Comparison of ENCODE assay signal across 22 cellular contexts in genomic region chr3:60216462-60216861, GRCh38.
"Had no signal": no experiment of that assay in that cellular context is flagged by ENCODE, and none has a peak within 500 bp of the region (broad histone marks: within the 10 kb centered on the region; RNA-seq: fewer than 3 reads in every experiment).

No MANE protein-coding gene starts in this region.

- H3K36me3 Mint-ChIP-seq: stimulated activated memory B cell treated with anti-CD40 and anti-IgM and Interleukin-4, amounts not matched to agents 10 μg/mL and 1 μg/mL and 100 μg/mL, for 72 hours; type B pancreatic cell had no signal

- H3K4me1 Mint-ChIP-seq: stimulated activated memory B cell treated with anti-CD40 and anti-IgM and Interleukin-4, amounts not matched to agents 10 μg/mL and 1 μg/mL and 100 μg/mL, for 72 hours had no signal

- ATAC-seq: left lobe of liver; naive thymus-derived CD4-positive, alpha-beta T cell; psoas muscle; right cardiac atrium; stimulated activated memory B cell treated with anti-CD40 and anti-IgM and Interleukin-4, amounts not matched to agents 10 μg/mL and 1 μg/mL and 100 μg/mL, for 72 hours; stimulated activated naive CD8-positive, alpha-beta T cell treated with anti-CD3 and anti-CD28 coated beads, Interleukin-15, Interleukin-2, amounts not matched to agents 100 U/mL and 50 U/mL, for 24 hours had no signal

- H3K27me3 ChIP-seq: esophagus muscularis mucosa, sigmoid colon, spleen, testis, tibial artery had no signal

- H3K4me3 Mint-ChIP-seq: naive thymus-derived CD4-positive, alpha-beta T cell; nephron; stimulated activated memory B cell treated with anti-CD40 and anti-IgM and Interleukin-4, amounts not matched to agents 10 μg/mL and 1 μg/mL and 100 μg/mL, for 72 hours; type B pancreatic cell had no signal

- H3K27ac ChIP-seq: coronary artery, esophagus muscularis mucosa, psoas muscle, sigmoid colon, spleen, testis, tibial artery had no signal

- H3K9me3 ChIP-seq: esophagus muscularis mucosa, psoas muscle, sigmoid colon, spleen, testis, tibial artery had no signal

- H3K9me3 Mint-ChIP-seq: nephron; stimulated activated memory B cell treated with anti-CD40 and anti-IgM and Interleukin-4, amounts not matched to agents 10 μg/mL and 1 μg/mL and 100 μg/mL, for 72 hours; type B pancreatic cell had no signal

- DNase-seq: dermis blood vessel endothelial cell; effector memory CD4-positive, alpha-beta T cell; foreskin melanocyte; kidney; mesenchymal stem cell; midbrain; naive thymus-derived CD4-positive, alpha-beta T cell; posterior cingulate gyrus; psoas muscle; sigmoid colon; spleen; stimulated activated CD4-positive, alpha-beta T cell treated with anti-CD3 and anti-CD28 coated beads, Interleukin-4, amount 100 ng/mL, for 4 hours; stimulated activated naive CD8-positive, alpha-beta T cell treated with anti-CD3 and anti-CD28 coated beads, Interleukin-15, Interleukin-2, amounts not matched to agents 100 U/mL and 50 U/mL, for 24 hours; tibial artery had no signal

- H3K4me3 ChIP-seq: coronary artery, esophagus muscularis mucosa, psoas muscle, sigmoid colon, spleen, testis, tibial artery had no signal

- H3K27me3 Mint-ChIP-seq: naive thymus-derived CD4-positive, alpha-beta T cell; stimulated activated memory B cell treated with anti-CD40 and anti-IgM and Interleukin-4, amounts not matched to agents 10 μg/mL and 1 μg/mL and 100 μg/mL, for 72 hours had no signal

- H3K36me3 ChIP-seq: esophagus muscularis mucosa, sigmoid colon, spleen, tibial artery had no signal

- H3K4me1 ChIP-seq: esophagus muscularis mucosa, sigmoid colon, spleen, testis, tibial artery had no signal

- H3K27ac Mint-ChIP-seq: stimulated activated memory B cell treated with anti-CD40 and anti-IgM and Interleukin-4, amounts not matched to agents 10 μg/mL and 1 μg/mL and 100 μg/mL, for 72 hours; type B pancreatic cell had no signal
